In genomic region chr17:67629963-67630320, GRCh38 we compare ENCODE assay signal across 8 cellular contexts.
DNase-seq lines count a peak whose midpoint lies in the region; ATAC-seq, FAIRE-seq and TF ChIP-seq lines count a peak whose summit lies in the region.

No MANE protein-coding gene starts in this region.

- H3K4me3 ChIP-seq in endodermal cell (ENCODE audit: low read length), result no peak overlapping the region

- TF ChIP-seq CTCF in endodermal cell (conservative IDR thresholded peaks at IDR 0.05), result peak; percentile 63
- peak; percentile 27 for TF ChIP-seq CTCF in neural crest cell (conservative IDR thresholded peaks at IDR 0.05)

- H3K4me1 Mint-ChIP-seq in activated naive CD4-positive, alpha-beta T cell treated with anti-CD3 and anti-CD28 coated beads for 36 hours (ENCODE audit: low read depth), result no peaks in the 10 kb centered on the region
- H3K4me1 Mint-ChIP-seq in endodermal cell, result no peaks in the 10 kb centered on the region
- H3K4me1 Mint-ChIP-seq in neural crest cell, result no peaks in the 10 kb centered on the region

- ATAC-seq in GM18519 (IDR thresholded peaks at IDR 0.05; ENCODE audit: low FRiP score, unreplicated experiment), result no peak

- H3K36me3 ChIP-seq in endodermal cell (ENCODE audit: control insufficient read depth, insufficient read depth, low read length), result peaks cover 13% of the 10 kb centered on the region

- no peaks in the 10 kb centered on the region for H3K9me3 ChIP-seq in endodermal cell (ENCODE audit: control insufficient read depth, low read length)

- H3K9ac ChIP-seq in endodermal cell (ENCODE audit: extremely low read depth, low read length, poor library complexity, severe bottlenecking), result no peak overlapping the region

- 80 to 91% methylated on average over 3 of the region's 4 CpGs for WGBS in endodermal cell (ENCODE audit: insufficient coverage in 1 of 2, insufficient read length in 1 of 2), 2 experiments

- H3K9me3 Mint-ChIP-seq in activated naive CD4-positive, alpha-beta T cell treated with anti-CD3 and anti-CD28 coated beads for 36 hours, result peaks cover 3% of the 10 kb centered on the region
- H3K9me3 Mint-ChIP-seq in endodermal cell, result peaks cover 3% of the 10 kb centered on the region
- peaks cover 3% of the 10 kb centered on the region for H3K9me3 Mint-ChIP-seq in neural crest cell

- peaks cover 7% of the 10 kb centered on the region for H3K36me3 Mint-ChIP-seq in activated naive CD4-positive, alpha-beta T cell treated with anti-CD3 and anti-CD28 coated beads for 36 hours (ENCODE audit: low read depth)
- H3K36me3 Mint-ChIP-seq in endodermal cell (ENCODE audit: low read depth) (peaks cover 38% of the 10 kb centered on the region), neural crest cell (ENCODE audit: low read depth) (no peaks in the 10 kb centered on the region)

- H3K4me1 ChIP-seq in endodermal cell (ENCODE audit: control insufficient read depth, insufficient read depth, low read length), result no peaks in the 10 kb centered on the region

- no peak for FAIRE-seq in RCC 7860 (lab: Jason Lieb, UNC)

- CTCF ChIA-PET in activated naive CD4-positive, alpha-beta T cell treated with anti-CD3 and anti-CD28 coated beads for 36 hours (lab: Charles Lee), result interaction anchor here (0.5 to 3.1 kb wide), 5 partner anchors 21 to 255 kb away, joined by 3 to 22 read pairs (median 4); no protein-coding TSS in a partner anchor

- H3K27ac ChIP-seq in endodermal cell (ENCODE audit: low read depth, low read length), result no peak overlapping the region

- H3K27me3 ChIP-seq in endodermal cell (ENCODE audit: control insufficient read depth, insufficient read depth, low read length, poor library complexity, severe bottlenecking), result no peaks in the 10 kb centered on the region

- H3K4me3 Mint-ChIP-seq in activated naive CD4-positive, alpha-beta T cell treated with anti-CD3 and anti-CD28 coated beads for 36 hours, result no peak overlapping the region
- H3K4me3 Mint-ChIP-seq in endodermal cell (no peak overlapping the region), neural crest cell (no peak overlapping the region)

- peak; percentile 13 for DNase-seq in activated naive CD4-positive, alpha-beta T cell treated with anti-CD3 and anti-CD28 coated beads for 36 hours
- DNase-seq in activated naive CD4-positive, alpha-beta T cell (lab: John Stamatoyannopoulos, UW), result no peak
- DNase-seq in NCI-H510A treated with DMSO at 0.1 percent for 48 hours (lab: John Stamatoyannopoulos, UW) (peak; percentile 70), endodermal cell (no peak), neural crest cell (ENCODE audit: low read depth, low spot score) (no peak), GM19238 (ENCODE audit: insufficient read length, low spot score) (no peak), RCC 7860 (ENCODE audit: low spot score) (no peak)

- intact Hi-C loops in activated naive CD4-positive, alpha-beta T cell treated with anti-CD3 and anti-CD28 coated beads for 36 hours (cut with micrococcal nuclease), result loop anchor here (1.0 kb wide), 1 partner anchor 256 kb away; no protein-coding TSS in a partner anchor

- H3K27me3 Mint-ChIP-seq in activated naive CD4-positive, alpha-beta T cell treated with anti-CD3 and anti-CD28 coated beads for 36 hours (ENCODE audit: low read depth), result no peaks in the 10 kb centered on the region
- H3K27me3 Mint-ChIP-seq in endodermal cell (ENCODE audit: insufficient read depth), result no peaks in the 10 kb centered on the region
- H3K27me3 Mint-ChIP-seq in neural crest cell (ENCODE audit: low read depth), result no peaks in the 10 kb centered on the region

- no peak overlapping the region for H3K27ac Mint-ChIP-seq in activated naive CD4-positive, alpha-beta T cell treated with anti-CD3 and anti-CD28 coated beads for 36 hours
- H3K27ac Mint-ChIP-seq in endodermal cell (no peak overlapping the region), neural crest cell (ENCODE audit: unreplicated experiment) (no peak overlapping the region)

Comparison
In these comparisons a context has a peak if more than half of its experiments do, and no peak if none do; other contexts are left out.
1. DNase-seq: peak in activated naive CD4-positive, alpha-beta T cell treated with anti-CD3 and anti-CD28 coated beads for 36 hours (single experiment) and NCI-H510A treated with DMSO at 0.1 percent for 48 hours (single experiment); none in activated naive CD4-positive, alpha-beta T cell (0 of 4), endodermal cell (single experiment), neural crest cell (single experiment), GM19238 (single experiment) and RCC 7860 (single experiment).